2 cellular contexts compared by ENCODE assay signal in the genomic region with DNA sequence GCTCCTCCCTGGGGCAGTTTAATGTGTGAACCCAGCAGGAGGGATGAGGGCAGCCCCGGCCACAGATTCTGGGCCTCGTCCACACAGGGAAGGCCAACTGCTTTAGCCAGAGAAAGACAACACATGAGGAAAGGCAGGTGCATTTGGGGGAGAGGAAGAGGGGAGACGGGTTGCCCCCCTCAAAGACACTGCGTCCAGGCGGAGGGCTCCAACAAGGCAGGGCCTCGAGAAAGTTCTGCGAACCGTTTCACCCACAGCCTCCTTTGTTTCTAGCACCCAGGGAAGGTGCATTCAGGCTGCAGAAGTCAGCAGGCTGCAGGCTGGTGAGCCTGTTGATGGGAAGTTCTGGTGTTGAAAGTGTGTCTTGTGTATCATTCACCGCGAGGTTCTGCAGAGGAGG.
TF ChIP-seq lines count a peak whose summit lies in the region.

No MANE protein-coding gene starts in this region.

TF ChIP-seq in WTC11, 78 proteins besides CTCF, POLR2A, EP300 and RAD21 (continued from another document):
- no peak for TF ChIP-seq NFYB (CRISPR knock-in tag; conservative IDR thresholded peaks at IDR 0.05; ENCODE audit: low read depth)
- TF ChIP-seq NR1H2 (CRISPR knock-in tag; IDR thresholded peaks at IDR 0.05) = no peak
- no peak for TF ChIP-seq ZSCAN18 (CRISPR knock-in tag; IDR thresholded peaks at IDR 0.05)
- TF ChIP-seq ZNF121 (CRISPR knock-in tag; IDR thresholded peaks at IDR 0.05) = no peak
- TF ChIP-seq ESRRA (CRISPR knock-in tag; IDR thresholded peaks at IDR 0.05; ENCODE audit: borderline replicate concordance) = no peak
- no peak for TF ChIP-seq AR (CRISPR knock-in tag; IDR thresholded peaks at IDR 0.05)
- TF ChIP-seq FOXP1 (CRISPR knock-in tag; IDR thresholded peaks at IDR 0.05; ENCODE audit: borderline replicate concordance) = no peak
- no peak for TF ChIP-seq CREB1 (CRISPR knock-in tag; IDR thresholded peaks at IDR 0.05)
- no peak for TF ChIP-seq MYBL2 (CRISPR knock-in tag; IDR thresholded peaks at IDR 0.05)
- no peak for TF ChIP-seq NFATC4 (CRISPR knock-in tag; IDR thresholded peaks at IDR 0.05)
- no peak for TF ChIP-seq ZNF317 (CRISPR knock-in tag; IDR thresholded peaks at IDR 0.05; ENCODE audit: borderline replicate concordance, low read depth)
- TF ChIP-seq ELF4 (CRISPR knock-in tag; IDR thresholded peaks at IDR 0.05; ENCODE audit: low read depth) = no peak
- TF ChIP-seq CDX4 (CRISPR knock-in tag; IDR thresholded peaks at IDR 0.05; ENCODE audit: borderline replicate concordance) = no peak
- TF ChIP-seq, protein P1, sequence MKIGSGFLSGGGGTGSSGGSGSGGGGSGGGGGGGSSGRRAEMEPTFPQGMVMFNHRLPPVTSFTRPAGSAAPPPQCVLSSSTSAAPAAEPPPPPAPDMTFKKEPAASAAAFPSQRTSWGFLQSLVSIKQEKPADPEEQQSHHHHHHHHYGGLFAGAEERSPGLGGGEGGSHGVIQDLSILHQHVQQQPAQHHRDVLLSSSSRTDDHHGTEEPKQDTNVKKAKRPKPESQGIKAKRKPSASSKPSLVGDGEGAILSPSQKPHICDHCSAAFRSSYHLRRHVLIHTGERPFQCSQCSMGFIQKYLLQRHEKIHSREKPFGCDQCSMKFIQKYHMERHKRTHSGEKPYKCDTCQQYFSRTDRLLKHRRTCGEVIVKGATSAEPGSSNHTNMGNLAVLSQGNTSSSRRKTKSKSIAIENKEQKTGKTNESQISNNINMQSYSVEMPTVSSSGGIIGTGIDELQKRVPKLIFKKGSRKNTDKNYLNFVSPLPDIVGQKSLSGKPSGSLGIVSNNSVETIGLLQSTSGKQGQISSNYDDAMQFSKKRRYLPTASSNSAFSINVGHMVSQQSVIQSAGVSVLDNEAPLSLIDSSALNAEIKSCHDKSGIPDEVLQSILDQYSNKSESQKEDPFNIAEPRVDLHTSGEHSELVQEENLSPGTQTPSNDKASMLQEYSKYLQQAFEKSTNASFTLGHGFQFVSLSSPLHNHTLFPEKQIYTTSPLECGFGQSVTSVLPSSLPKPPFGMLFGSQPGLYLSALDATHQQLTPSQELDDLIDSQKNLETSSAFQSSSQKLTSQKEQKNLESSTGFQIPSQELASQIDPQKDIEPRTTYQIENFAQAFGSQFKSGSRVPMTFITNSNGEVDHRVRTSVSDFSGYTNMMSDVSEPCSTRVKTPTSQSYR (CRISPR knock-in tag; IDR thresholded peaks at IDR 0.05) = no peak
- TF ChIP-seq JAZF1 (CRISPR knock-in tag; IDR thresholded peaks at IDR 0.05) = no peak
- TF ChIP-seq FOXJ3 (CRISPR knock-in tag; IDR thresholded peaks at IDR 0.05; ENCODE audit: borderline replicate concordance) = no peak
- no peak for TF ChIP-seq EMX1 (CRISPR knock-in tag; IDR thresholded peaks at IDR 0.05)
- TF ChIP-seq CREM (CRISPR knock-in tag; IDR thresholded peaks at IDR 0.05) = no peak
TF ChIP-seq in WTC11: peak in this region for 0.

TF ChIP-seq in HEK293T, 16 proteins besides CTCF, POLR2A, EP300 and RAD21 (continued from another document):
- TF ChIP-seq BHLHE40 (IDR thresholded peaks at IDR 0.05; ENCODE audit: borderline replicate concordance) (no peak), FOXM1 (IDR thresholded peaks at IDR 0.05; ENCODE audit: borderline replicate concordance) (no peak), SP1 (IDR thresholded peaks at IDR 0.05) (no peak), HDGF (IDR thresholded peaks at IDR 0.05; ENCODE audit: borderline replicate concordance) (no peak), L3MBTL2 (conservative IDR thresholded peaks at IDR 0.05) (no peak), ARNT (IDR thresholded peaks at IDR 0.05) (no peak), TARDBP (IDR thresholded peaks at IDR 0.05) (no peak), CTBP1 (IDR thresholded peaks at IDR 0.05; ENCODE audit: borderline replicate concordance) (no peak), ELF4 (IDR thresholded peaks at IDR 0.05) (no peak), ZNF384 (IDR thresholded peaks at IDR 0.05) (no peak)
- TF ChIP-seq, protein P2, sequence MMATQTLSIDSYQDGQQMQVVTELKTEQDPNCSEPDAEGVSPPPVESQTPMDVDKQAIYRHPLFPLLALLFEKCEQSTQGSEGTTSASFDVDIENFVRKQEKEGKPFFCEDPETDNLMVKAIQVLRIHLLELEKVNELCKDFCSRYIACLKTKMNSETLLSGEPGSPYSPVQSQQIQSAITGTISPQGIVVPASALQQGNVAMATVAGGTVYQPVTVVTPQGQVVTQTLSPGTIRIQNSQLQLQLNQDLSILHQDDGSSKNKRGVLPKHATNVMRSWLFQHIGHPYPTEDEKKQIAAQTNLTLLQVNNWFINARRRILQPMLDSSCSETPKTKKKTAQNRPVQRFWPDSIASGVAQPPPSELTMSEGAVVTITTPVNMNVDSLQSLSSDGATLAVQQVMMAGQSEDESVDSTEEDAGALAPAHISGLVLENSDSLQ (IDR thresholded peaks at IDR 0.05) = no peak
